Comparison of ENCODE assay signal across 15 cellular contexts in the genomic region with DNA sequence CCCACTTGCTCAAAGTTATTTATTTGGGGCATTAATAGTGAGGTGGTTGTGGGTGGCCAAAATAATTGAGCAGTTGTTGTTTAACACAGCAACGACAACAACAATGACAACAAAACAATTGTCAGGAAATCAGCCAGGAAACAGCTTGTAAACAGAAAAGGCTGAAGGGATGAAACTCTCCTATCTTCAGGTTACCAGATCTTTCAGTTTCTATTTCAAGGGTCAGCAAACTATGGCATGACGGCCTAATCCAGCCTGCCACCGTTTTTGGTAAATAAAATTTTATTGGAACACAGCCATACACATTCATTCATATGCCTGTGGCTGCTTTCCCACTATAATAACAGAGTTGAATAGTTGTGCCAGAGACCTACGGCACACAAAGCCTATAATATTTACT.
DNase-seq lines count a peak whose midpoint lies in the region; ATAC-seq and TF ChIP-seq lines count a peak whose summit lies in the region.
"Had no signal": no experiment of that assay in that cellular context is flagged by ENCODE, and none has a peak within 500 bp of the region (broad histone marks: within the 10 kb centered on the region; RNA-seq: fewer than 3 reads in every experiment).

No MANE protein-coding gene starts in this region.

- H3K4me3 Mint-ChIP-seq in activated naive CD4-positive, alpha-beta T cell treated with anti-CD3 and anti-CD28 coated beads, Interleukin-2, amount 50 U/mL, for 24 hours, result no peak overlapping the region
- H3K4me3 Mint-ChIP-seq in endothelial cell (ENCODE audit: unreplicated experiment), result no peak overlapping the region
- no peak overlapping the region for H3K4me3 Mint-ChIP-seq in natural killer cell treated with Interleukin-12 subunit alpha and Interleukin-12 subunit beta and Interleukin-15 and Interleukin-18, amount 100 ng/mL, for 72 hours

- H3K36me3 ChIP-seq in muscle layer of duodenum (ENCODE audit: control insufficient read depth in 1 of 2, insufficient read depth in 2 of 2, low read length in 2 of 2), result peaks cover 0 to 9% of the 10 kb centered on the region in 2 donors
- H3K36me3 ChIP-seq in upper lobe of left lung, result no peaks in the 10 kb centered on the region

- peaks cover 21% of the 10 kb centered on the region for H3K36me3 Mint-ChIP-seq in activated naive CD4-positive, alpha-beta T cell treated with anti-CD3 and anti-CD28 coated beads, Interleukin-2, amount 50 U/mL, for 24 hours
- H3K36me3 Mint-ChIP-seq in endothelial cell (ENCODE audit: low read depth, unreplicated experiment), result no peaks in the 10 kb centered on the region
- no peaks in the 10 kb centered on the region for H3K36me3 Mint-ChIP-seq in natural killer cell treated with Interleukin-12 subunit alpha and Interleukin-12 subunit beta and Interleukin-15 and Interleukin-18, amount 100 ng/mL, for 72 hours

- DNase-seq in activated naive CD4-positive, alpha-beta T cell treated with anti-CD3 and anti-CD28 coated beads, Interleukin-2, amount 50 U/mL, for 16 hours, result no peak
- peak; percentile 10 for DNase-seq in endothelial cell (ENCODE audit: low spot score)
- DNase-seq in upper lobe of left lung, result no peak
- no peak for DNase-seq in natural killer cell treated with Interleukin-12 subunit alpha and Interleukin-12 subunit beta and Interleukin-15 and Interleukin-18, amount 100 ng/mL, for 72 hours (ENCODE audit: low spot score)
- DNase-seq: 8988T, DND-41, NCI-H226 had no signal

- peak in 2 of 4 donors; percentile 18 to 79 for TF ChIP-seq EP300 in upper lobe of left lung (IDR thresholded peaks at IDR 0.05)

- no peaks in the 10 kb centered on the region for H3K27me3 Mint-ChIP-seq in activated naive CD4-positive, alpha-beta T cell treated with anti-CD3 and anti-CD28 coated beads, Interleukin-2, amount 50 U/mL, for 24 hours
- H3K27me3 Mint-ChIP-seq in endothelial cell (ENCODE audit: unreplicated experiment), result peaks cover 10% of the 10 kb centered on the region
- no peaks in the 10 kb centered on the region for H3K27me3 Mint-ChIP-seq in natural killer cell treated with Interleukin-12 subunit alpha and Interleukin-12 subunit beta and Interleukin-15 and Interleukin-18, amount 100 ng/mL, for 72 hours

- no peak for ATAC-seq in upper lobe of left lung (ENCODE audit: low FRiP score in 2 of 2)
- no peak for ATAC-seq in GM18870 (IDR thresholded peaks at IDR 0.05; ENCODE audit: unreplicated experiment)
- no peak for ATAC-seq in HG02884 (IDR thresholded peaks at IDR 0.05; ENCODE audit: unreplicated experiment)
- no peak for ATAC-seq in natural killer cell treated with Interleukin-12 subunit alpha and Interleukin-12 subunit beta and Interleukin-15 and Interleukin-18, amount 100 ng/mL, for 72 hours
- ATAC-seq: activated naive CD4-positive, alpha-beta T cell treated with anti-CD3 and anti-CD28 coated beads, Interleukin-2, amount 50 U/mL, for 72 hours; K562; left lobe of liver had no signal

- H3K4me1 ChIP-seq in muscle layer of duodenum (ENCODE audit: control insufficient read depth in 1 of 2, insufficient read depth in 2 of 2, low read length in 2 of 2), result peaks cover 0 to 10% of the 10 kb centered on the region in 2 donors
- peaks cover 9 to 21% (median 15%) of the 10 kb centered on the region in 4 donors for H3K4me1 ChIP-seq in upper lobe of left lung

- TF ChIP-seq CTCF in endothelial cell (IDR thresholded peaks at IDR 0.05; ENCODE audit: unreplicated experiment) (no peak), upper lobe of left lung (IDR thresholded peaks at IDR 0.05) (no peak)

- peaks cover 11% of the 10 kb centered on the region for H3K9me3 Mint-ChIP-seq in activated naive CD4-positive, alpha-beta T cell treated with anti-CD3 and anti-CD28 coated beads, Interleukin-2, amount 50 U/mL, for 24 hours
- H3K9me3 Mint-ChIP-seq in endothelial cell (ENCODE audit: unreplicated experiment), result no peaks in the 10 kb centered on the region
- H3K9me3 Mint-ChIP-seq in natural killer cell treated with Interleukin-12 subunit alpha and Interleukin-12 subunit beta and Interleukin-15 and Interleukin-18, amount 100 ng/mL, for 72 hours, result peaks cover 10% of the 10 kb centered on the region

- H3K9me3 ChIP-seq in muscle layer of duodenum (ENCODE audit: control insufficient read depth in 1 of 2, low read length in 2 of 2) (no peaks in the 10 kb centered on the region), upper lobe of left lung (no peaks in the 10 kb centered on the region)

- H3K27ac ChIP-seq in muscle layer of duodenum (ENCODE audit: low read length), result peak overlapping the region; percentile 7
- peak overlapping the region; percentile 49 to 77 (median 64) for H3K27ac ChIP-seq in upper lobe of left lung

- no peak for TF ChIP-seq POLR2A in upper lobe of left lung (IDR thresholded peaks at IDR 0.05)

- H3K4me1 Mint-ChIP-seq in activated naive CD4-positive, alpha-beta T cell treated with anti-CD3 and anti-CD28 coated beads, Interleukin-2, amount 50 U/mL, for 24 hours, result peaks cover 57% of the 10 kb centered on the region
- H3K4me1 Mint-ChIP-seq in endothelial cell (ENCODE audit: unreplicated experiment), result peaks cover 24% of the 10 kb centered on the region
- H3K4me1 Mint-ChIP-seq in natural killer cell treated with Interleukin-12 subunit alpha and Interleukin-12 subunit beta and Interleukin-15 and Interleukin-18, amount 100 ng/mL, for 72 hours (ENCODE audit: low read depth in 2 of 2), result no peaks in the 10 kb centered on the region

- no peaks in the 10 kb centered on the region for H3K27me3 ChIP-seq in muscle layer of duodenum (ENCODE audit: low read depth, low read length)
- no peaks in the 10 kb centered on the region for H3K27me3 ChIP-seq in upper lobe of left lung

- peak overlapping the region; percentile 31 for H3K27ac Mint-ChIP-seq in activated naive CD4-positive, alpha-beta T cell treated with anti-CD3 and anti-CD28 coated beads, Interleukin-2, amount 50 U/mL, for 24 hours
- peak overlapping the region; percentile 99 for H3K27ac Mint-ChIP-seq in endothelial cell (ENCODE audit: unreplicated experiment)
- H3K27ac Mint-ChIP-seq in natural killer cell treated with Interleukin-12 subunit alpha and Interleukin-12 subunit beta and Interleukin-15 and Interleukin-18, amount 100 ng/mL, for 72 hours, result no peak overlapping the region

- WGBS in upper lobe of left lung, 2 donors, result 23 to 29% methylated on average over 4 of the region's 4 CpGs

- H3K4me3 ChIP-seq in muscle layer of duodenum (ENCODE audit: low read depth in 1 of 2, low read length in 2 of 2) (no peak overlapping the region), upper lobe of left lung (no peak overlapping the region)
- H3K4me3 ChIP-seq: K562, smooth muscle cell had no signal

Comparison
In these comparisons a context has a peak if more than half of its experiments do, and no peak if none do; other contexts are left out.
1. H3K27ac Mint-ChIP-seq: peak in activated naive CD4-positive, alpha-beta T cell treated with anti-CD3 and anti-CD28 coated beads, Interleukin-2, amount 50 U/mL, for 24 hours (single experiment) and endothelial cell (single experiment); none in natural killer cell treated with Interleukin-12 subunit alpha and Interleukin-12 subunit beta and Interleukin-15 and Interleukin-18, amount 100 ng/mL, for 72 hours (0 of 2).